ENCODE assay signal across 12 cellular contexts in genomic region chr2:101329026-101329425, GRCh38. TPM values are rescaled to one million over a fixed set of nuclear protein-coding genes. Genes with fewer than 3 reads are reported as not detected.
DNase-seq lines count a peak whose midpoint lies in the region; ATAC-seq and TF ChIP-seq lines count a peak whose summit lies in the region.
"Had no signal": no experiment of that assay in that cellular context is flagged by ENCODE, and none has a peak within 500 bp of the region (broad histone marks: within the 10 kb centered on the region; RNA-seq: fewer than 3 reads in every experiment).

No MANE protein-coding gene starts in this region.

- POLR2A ChIA-PET in RWPE1 (lab: Yijun Ruan, JAX; ENCODE audit: low non-redundant PET) = interaction anchor here (1.8 kb wide), 1 partner anchor 20 kb away, joined by 11 read pairs; the partner anchor contains the start of gene RNF149

- intact Hi-C loops in spleen (cut with DNase I; ENCODE audit: low total_unique reads) = no loop called here

- CTCF ChIA-PET in RWPE1 (lab: Yijun Ruan, JAX) = interaction anchor here (2.1 kb wide), 1 partner anchor 13 kb away, joined by 11 read pairs; no protein-coding TSS in a partner anchor

- H3K4me3 ChIP-seq in Peyer's patch (no peak overlapping the region), spleen (peak overlapping the region in 1 of 8 donors; percentile 51)
- H3K4me3 ChIP-seq: psoas muscle, thoracic aorta had no signal

- no peaks in the 10 kb centered on the region for H3K27me3 Mint-ChIP-seq in activated T-cell treated with anti-CD3 and anti-CD28 coated beads, Interleukin-2, amount 50 U/mL, for 4 hours (ENCODE audit: low read depth)
- no peaks in the 10 kb centered on the region for H3K27me3 Mint-ChIP-seq in activated T-cell treated with anti-CD3 and anti-CD28 coated beads, Interleukin-2, amount 50 U/mL, for 24 hours
- H3K27me3 Mint-ChIP-seq in effector memory CD8-positive, alpha-beta T cell = no peaks in the 10 kb centered on the region

- H3K27me3 ChIP-seq in Peyer's patch = no peaks in the 10 kb centered on the region
- no peaks in the 10 kb centered on the region for H3K27me3 ChIP-seq in spleen (replicated peaks in 1 of 7)

- H3K36me3 Mint-ChIP-seq in activated T-cell treated with anti-CD3 and anti-CD28 coated beads, Interleukin-2, amount 50 U/mL, for 4 hours (ENCODE audit: insufficient read depth) = no peaks in the 10 kb centered on the region
- no peaks in the 10 kb centered on the region for H3K36me3 Mint-ChIP-seq in activated T-cell treated with anti-CD3 and anti-CD28 coated beads, Interleukin-2, amount 50 U/mL, for 24 hours (ENCODE audit: low read depth)
- no peaks in the 10 kb centered on the region for H3K36me3 Mint-ChIP-seq in effector memory CD8-positive, alpha-beta T cell (ENCODE audit: insufficient read depth)

- no peak overlapping the region for H3K27ac Mint-ChIP-seq in activated T-cell treated with anti-CD3 and anti-CD28 coated beads, Interleukin-2, amount 50 U/mL, for 24 hours
- no peak overlapping the region for H3K27ac Mint-ChIP-seq in effector memory CD8-positive, alpha-beta T cell

- H3K27ac ChIP-seq in Peyer's patch (peak overlapping the region; percentile 45 to 59 (median 52)), spleen (peak overlapping the region; percentile 49 to 93 (median 82)), RWPE1 (no peak overlapping the region)
- H3K27ac ChIP-seq: psoas muscle, thoracic aorta, WERI-Rb-1 had no signal

- no peak overlapping the region for H3K4me3 Mint-ChIP-seq in activated T-cell treated with anti-CD3 and anti-CD28 coated beads, Interleukin-2, amount 50 U/mL, for 4 hours
- H3K4me3 Mint-ChIP-seq in activated T-cell treated with anti-CD3 and anti-CD28 coated beads, Interleukin-2, amount 50 U/mL, for 24 hours = no peak overlapping the region
- H3K4me3 Mint-ChIP-seq in effector memory CD8-positive, alpha-beta T cell = no peak overlapping the region

- 40 to 62% (median 55%) methylated on average over 4 of the region's 4 CpGs for WGBS in spleen, 5 donors

- TF ChIP-seq POLR2A in Peyer's patch (IDR thresholded peaks at IDR 0.05) (no peak), spleen (IDR thresholded peaks at IDR 0.05) (no peak)

- H3K9me3 ChIP-seq in Peyer's patch (no peaks in the 10 kb centered on the region), spleen (peaks cover 0 to 16% (median 12%) of the 10 kb centered on the region in 8 donors)
- H3K9me3 ChIP-seq: psoas muscle, thoracic aorta had no signal

- ATAC-seq in activated T-cell treated with anti-CD3 and anti-CD28 coated beads, Interleukin-2, amount 50 U/mL, for 4 hours = peak; percentile 62 to 67
- peak; percentile 55 for ATAC-seq in effector memory CD8-positive, alpha-beta T cell (replicated peaks)
- ATAC-seq in GM19328 (IDR thresholded peaks at IDR 0.05; ENCODE audit: unreplicated experiment) = no peak

- no peak for DNase-seq in activated T-cell treated with anti-CD3 and anti-CD28 coated beads, Interleukin-2, amount 50 U/mL, for 4 hours
- DNase-seq in activated T-cell treated with anti-CD3 and anti-CD28 coated beads, Interleukin-2, amount 50 U/mL, for 24 hours = no peak
- DNase-seq in Peyer's patch (no peak), spleen (no peak), foreskin melanocyte (no peak), RWPE1 (ENCODE audit: low spot score) (no peak)
- no peak for DNase-seq in effector memory CD8-positive, alpha-beta T cell
- DNase-seq: psoas muscle, WERI-Rb-1 had no signal

- H3K9me3 Mint-ChIP-seq in activated T-cell treated with anti-CD3 and anti-CD28 coated beads, Interleukin-2, amount 50 U/mL, for 4 hours = no peaks in the 10 kb centered on the region
- no peaks in the 10 kb centered on the region for H3K9me3 Mint-ChIP-seq in activated T-cell treated with anti-CD3 and anti-CD28 coated beads, Interleukin-2, amount 50 U/mL, for 24 hours
- H3K9me3 Mint-ChIP-seq in effector memory CD8-positive, alpha-beta T cell = no peaks in the 10 kb centered on the region

- TF ChIP-seq CTCF in Peyer's patch (IDR thresholded peaks at IDR 0.05) (no peak), spleen (IDR thresholded peaks at IDR 0.05 in 8 of 11, conservative IDR thresholded peaks at IDR 0.05 in 3 of 11) (no peak), RWPE1 (conservative IDR thresholded peaks at IDR 0.05; ENCODE audit: low read depth) (no peak)

- H3K4me1 ChIP-seq in Peyer's patch (peaks cover 0 to 36% (median 4%) of the 10 kb centered on the region in 4 donors), spleen (peaks cover 15 to 64% (median 42%) of the 10 kb centered on the region in 6 donors)
- H3K4me1 ChIP-seq: psoas muscle had no signal

- H3K4me1 Mint-ChIP-seq in activated T-cell treated with anti-CD3 and anti-CD28 coated beads, Interleukin-2, amount 50 U/mL, for 4 hours (ENCODE audit: low read depth) = peaks cover 20% of the 10 kb centered on the region
- H3K4me1 Mint-ChIP-seq in activated T-cell treated with anti-CD3 and anti-CD28 coated beads, Interleukin-2, amount 50 U/mL, for 24 hours (ENCODE audit: low read depth) = peaks cover 22% of the 10 kb centered on the region
- H3K4me1 Mint-ChIP-seq in effector memory CD8-positive, alpha-beta T cell (ENCODE audit: low read depth in 2 of 2) = peaks cover 14 to 15% of the 10 kb centered on the region in 2 donors

- no peaks in the 10 kb centered on the region for H3K36me3 ChIP-seq in Peyer's patch
- no peaks in the 10 kb centered on the region for H3K36me3 ChIP-seq in spleen
- H3K36me3 ChIP-seq: thoracic aorta, WERI-Rb-1 had no signal

RNA-seq across cellular contexts. Expression of gene RNF149, which starts 20.5 kb away (rescaled TPM):
- total RNA-seq in activated T-cell treated with anti-CD3 and anti-CD28 coated beads, Interleukin-2, amount 50 U/mL, for 4 hours = 10 to 100 TPM; 27.3 to 33.3 (median 27.3) TPM
- 10 to 100 TPM; 61.1 to 86.2 (median 70.5) TPM for total RNA-seq in Peyer's patch
- total RNA-seq in spleen = 100 to 1,000 TPM; 141 to 398 (median 234) TPM
- 10 to 100 TPM; 31.8 to 64.1 (median 54.2) TPM for polyA plus RNA-seq in spleen

RNA-seq across cellular contexts. Expression of gene CREG2, which starts 58.3 kb away (rescaled TPM):
- total RNA-seq in activated T-cell treated with anti-CD3 and anti-CD28 coated beads, Interleukin-2, amount 50 U/mL, for 4 hours = not detected
- total RNA-seq in Peyer's patch (under 1 TPM in 1 of 4 donors, not detected in 3; 0.40 TPM), spleen (under 1 TPM in 1 of 7 donors, not detected in 6; 0.17 TPM)
- polyA plus RNA-seq in spleen = not detected
- total RNA-seq: lung microvascular endothelial cell, thoracic aorta had no signal
